ENCODE assay signal across 8 cellular contexts in genomic region chr3:23950303-23950702, GRCh38. TPM values are rescaled to one million over a fixed set of nuclear protein-coding genes. Genes with fewer than 3 reads are reported as not detected.
DNase-seq lines count a peak whose midpoint lies in the region; ATAC-seq and TF ChIP-seq lines count a peak whose summit lies in the region.

No MANE protein-coding gene starts in this region.

- no peaks in the 10 kb centered on the region for H3K27me3 Mint-ChIP-seq in activated T-cell treated with anti-CD3 and anti-CD28 coated beads, Interleukin-2, amount 50 U/mL, for 4 hours (ENCODE audit: low read depth)

- H3K9me3 Mint-ChIP-seq in activated T-cell treated with anti-CD3 and anti-CD28 coated beads, Interleukin-2, amount 50 U/mL, for 4 hours, result no peaks in the 10 kb centered on the region

- H3K36me3 ChIP-seq in stomach, result peaks cover 0 to 8% (median 3%) of the 10 kb centered on the region in 4 donors

- in situ Hi-C loops in astrocyte of the spinal cord (cut with HindIII; ENCODE audit: low sequenced_read_pairs), result no loop called here

- DNase-seq in activated T-cell treated with anti-CD3 and anti-CD28 coated beads, Interleukin-2, amount 50 U/mL, for 4 hours, result no peak
- DNase-seq in activated T-cell treated with anti-CD3 and anti-CD28 coated beads for 4 hours, result no peak
- DNase-seq in astrocyte of the spinal cord (ENCODE audit: low read depth, low spot score), result peak; percentile 10
- DNase-seq in stomach, result no peak
- no peak for DNase-seq in stimulated activated CD4-positive, alpha-beta T cell treated with anti-CD3 and anti-CD28 coated beads, Interleukin-1b, Interleukin-23, amount 100 ng/mL, for 48 hours

- no peaks in the 10 kb centered on the region for H3K27me3 ChIP-seq in stomach

- H3K27ac ChIP-seq in stomach, result peak overlapping the region in 4 of 5 donors; percentile 1 to 100 (median 72)

- no peak for TF ChIP-seq POLR2A in stomach (IDR thresholded peaks at IDR 0.05)
- TF ChIP-seq POLR2A in GM18505 (IDR thresholded peaks at IDR 0.05; ENCODE audit: borderline replicate concordance, extremely low read depth, insufficient read depth, insufficient read length), result no peak

- H3K4me1 Mint-ChIP-seq in activated T-cell treated with anti-CD3 and anti-CD28 coated beads, Interleukin-2, amount 50 U/mL, for 4 hours (ENCODE audit: low read depth), result peaks cover 68% of the 10 kb centered on the region

- no peaks in the 10 kb centered on the region for H3K9me3 ChIP-seq in stomach

- TF ChIP-seq CTCF in astrocyte of the spinal cord (IDR thresholded peaks at IDR 0.05; ENCODE audit: low read depth, low read length) (no peak), stomach (IDR thresholded peaks at IDR 0.05) (no peak)

- H3K4me1 ChIP-seq in stomach, result peaks cover 45 to 91% (median 67%) of the 10 kb centered on the region in 4 donors

- ATAC-seq in activated T-cell treated with anti-CD3 and anti-CD28 coated beads, Interleukin-2, amount 50 U/mL, for 4 hours, result no peak
- ATAC-seq in HG03196 (IDR thresholded peaks at IDR 0.05; ENCODE audit: unreplicated experiment), result peak; percentile 33
- ATAC-seq in HG03039 (IDR thresholded peaks at IDR 0.05; ENCODE audit: unreplicated experiment), result no peak
- ATAC-seq in GM18505 (IDR thresholded peaks at IDR 0.05; ENCODE audit: unreplicated experiment), result no peak

- no peak for TF ChIP-seq EP300 in stomach (IDR thresholded peaks at IDR 0.05)

- peaks cover 14% of the 10 kb centered on the region for H3K36me3 Mint-ChIP-seq in activated T-cell treated with anti-CD3 and anti-CD28 coated beads, Interleukin-2, amount 50 U/mL, for 4 hours (ENCODE audit: insufficient read depth)

- intact Hi-C loops in stomach (cut with DNase I; ENCODE audit: low total_unique reads), result no loop called here

- H3K4me3 ChIP-seq in astrocyte of the spinal cord (ENCODE audit: low read depth, low read length) (no peak overlapping the region), stomach (peak overlapping the region in 1 of 4 donors; percentile 2)

- H3K4me3 Mint-ChIP-seq in activated T-cell treated with anti-CD3 and anti-CD28 coated beads, Interleukin-2, amount 50 U/mL, for 4 hours, result peak overlapping the region; percentile 66

RNA-seq across cellular contexts. Expression of gene NR1D2, which starts 5.2 kb away (rescaled TPM):
- 1 to 10 TPM; 5.4 to 6.5 (median 6.0) TPM for total RNA-seq in activated T-cell treated with anti-CD3 and anti-CD28 coated beads, Interleukin-2, amount 50 U/mL, for 4 hours
- 100 to 1,000 TPM in 1 of 5 donors, 10 to 100 TPM in 3, 1 to 10 TPM in 1; 9.8 to 105 (median 35.1) TPM for total RNA-seq in stomach
- 10 to 100 TPM in 1 of 3 donors, 1 to 10 TPM in 2; 5.5 to 23.2 (median 9.1) TPM for polyA plus RNA-seq in stomach

RNA-seq across cellular contexts. Expression of gene RPL15, which starts 33.4 kb away (rescaled TPM):
- total RNA-seq in activated T-cell treated with anti-CD3 and anti-CD28 coated beads, Interleukin-2, amount 50 U/mL, for 4 hours, result 1,000 to 10,000 TPM; 2,279 to 2,502 (median 2,371) TPM
- total RNA-seq in stomach, result 1,000 to 10,000 TPM in 4 of 5 donors, 100 to 1,000 TPM in 1; 121 to 3,139 (median 1,087) TPM
- polyA plus RNA-seq in stomach, result 1,000 to 10,000 TPM; 3,661 to 4,768 (median 4,326) TPM

RNA-seq across cellular contexts. Expression of gene NKIRAS1, which starts 33.5 kb away (rescaled TPM):
- total RNA-seq in activated T-cell treated with anti-CD3 and anti-CD28 coated beads, Interleukin-2, amount 50 U/mL, for 4 hours, result 1 to 10 TPM; 5.5 to 7.4 (median 5.7) TPM
- 10 to 100 TPM in 2 of 5 donors, 1 to 10 TPM in 1, under 1 TPM in 1, not detected in 1; 0.87 to 18.3 (median 8.9) TPM for total RNA-seq in stomach
- polyA plus RNA-seq in stomach, result 1 to 10 TPM; 5.9 to 9.6 (median 7.6) TPM
